2 cellular contexts compared by ENCODE assay signal in genomic region chr2:219505585-219505984, GRCh38.
TF ChIP-seq lines count a peak whose summit lies in the region.

No MANE protein-coding gene starts in this region.

TF ChIP-seq in GM23338, 12 proteins besides CTCF, POLR2A, EP300 and RAD21:
- TF ChIP-seq CREB1 (CRISPR knock-in tag; IDR thresholded peaks at IDR 0.05; ENCODE audit: low read depth): no peak
- no peak for TF ChIP-seq POLR2AphosphoS5 (IDR thresholded peaks at IDR 0.05; ENCODE audit: low read depth)

TF ChIP-seq in H1, 55 proteins besides CTCF, POLR2A, EP300 and RAD21:
- TF ChIP-seq CBX5 (IDR thresholded peaks at IDR 0.05; ENCODE audit: low read depth, low read length) (no peak), NRF1 (IDR thresholded peaks at IDR 0.05; ENCODE audit: low read depth, low read length) (no peak), JUND (IDR thresholded peaks at IDR 0.05; ENCODE audit: low read length) (no peak), TAF7 (optimal IDR thresholded peaks at IDR 0.05; ENCODE audit: borderline replicate concordance, low read depth, low read length) (no peak), CREB1 (IDR thresholded peaks at IDR 0.05) (no peak), KDM4A (IDR thresholded peaks at IDR 0.05; ENCODE audit: low read depth, low read length, severe bottlenecking) (no peak), CHD1 (IDR thresholded peaks at IDR 0.05; ENCODE audit: low read depth, low read length) (no peak), KDM5A (IDR thresholded peaks at IDR 0.05; ENCODE audit: low read length) (no peak), BCL11A (IDR thresholded peaks at IDR 0.05; ENCODE audit: low read depth in 2 of 2, low read length in 2 of 2) (no peak), KDM1A (IDR thresholded peaks at IDR 0.05; ENCODE audit: borderline replicate concordance, low read length) (no peak), ZNF274 (IDR thresholded peaks at IDR 0.05; ENCODE audit: borderline replicate concordance, extremely low read depth, low read length) (no peak), JUN (IDR thresholded peaks at IDR 0.05; ENCODE audit: low read depth, low read length) (no peak), TBP (IDR thresholded peaks at IDR 0.05; ENCODE audit: low read depth, low read length) (no peak), SAP30 (IDR thresholded peaks at IDR 0.05; ENCODE audit: insufficient read depth, insufficient replicate concordance, low read length) (no peak), TAF1 (IDR thresholded peaks at IDR 0.05; ENCODE audit: low read depth, low read length) (no peak), SIRT6 (IDR thresholded peaks at IDR 0.05; ENCODE audit: low read length) (no peak), ATF2 (IDR thresholded peaks at IDR 0.05; ENCODE audit: low read length) (no peak), E2F6 (IDR thresholded peaks at IDR 0.05) (no peak), CBX8 (IDR thresholded peaks at IDR 0.05; ENCODE audit: borderline replicate concordance, low read depth, low read length) (no peak), HDAC6 (IDR thresholded peaks at IDR 0.05; ENCODE audit: low read depth, low read length) (no peak)
TF ChIP-seq in H1: peak in this region for 0.
